ENCODE assay signal across 1 cellular context in genomic region chr7:141737836-141738591, GRCh38.
TF ChIP-seq lines count a peak whose summit lies in the region.

SSBP1 (plus strand) TSS chr7:141738358; CDS start chr7:141739167, 809 bp downstream.

TF ChIP-seq in GM12878, 131 proteins besides CTCF, POLR2A, EP300 and RAD21 (continued from another document and continues in another):
- TF ChIP-seq SREBF1 (IDR thresholded peaks at IDR 0.05; ENCODE audit: low read length) = peak; percentile 82
- 0 out of 2 replicates have a peak, but pooled peaks have one; percentile 70 for TF ChIP-seq POLR2AphosphoS2 (IDR thresholded peaks at IDR 0.05; ENCODE audit: low read depth, low read length)
- no peak for TF ChIP-seq TCF3 (IDR thresholded peaks at IDR 0.05; ENCODE audit: borderline replicate concordance, insufficient read depth, low read depth, low read length)
- no peak for TF ChIP-seq SUPT20H (IDR thresholded peaks at IDR 0.05; ENCODE audit: borderline replicate concordance, control insufficient read depth, low read depth, low read length)
- no peak for TF ChIP-seq RFX5 (IDR thresholded peaks at IDR 0.05; ENCODE audit: low read depth, low read length)
- TF ChIP-seq ATF3 (IDR thresholded peaks at IDR 0.05; ENCODE audit: borderline replicate concordance, extremely low read depth, low read depth, low read length) = no peak
- peak; percentile 88; the same call in 1 of the 2 replicates for TF ChIP-seq STAT1 (conservative IDR thresholded peaks at IDR 0.05)
- TF ChIP-seq GATAD2B (conservative IDR thresholded peaks at IDR 0.05; ENCODE audit: low read depth) = peak; percentile 63
- TF ChIP-seq MXI1 (IDR thresholded peaks at IDR 0.05; ENCODE audit: low read depth, low read length) = peak; percentile 89
- peak; percentile 98 for TF ChIP-seq NBN (IDR thresholded peaks at IDR 0.05)
- no peak for TF ChIP-seq USF1 (IDR thresholded peaks at IDR 0.05; ENCODE audit: borderline replicate concordance, extremely low read length, insufficient read depth, low read depth, low read length)
- peak; percentile 66 for TF ChIP-seq MEF2B (IDR thresholded peaks at IDR 0.05; ENCODE audit: partially characterized antibody, poor library complexity, severe bottlenecking)
- TF ChIP-seq WRNIP1 (IDR thresholded peaks at IDR 0.05; ENCODE audit: borderline replicate concordance, low read depth, low read length) = no peak
- TF ChIP-seq SMAD1 (IDR thresholded peaks at IDR 0.05; ENCODE audit: low read depth, partially characterized antibody) = no peak
- TF ChIP-seq IRF4 (IDR thresholded peaks at IDR 0.05; ENCODE audit: low read depth, low read length) = peak; percentile 98
- peak in 1 of 2 experiments; percentile 92; a peak in 3 of 4 replicates for TF ChIP-seq SRF (IDR thresholded peaks at IDR 0.05; ENCODE audit: low read depth in 2 of 2, low read length in 2 of 2)
- peak; percentile 69; the same call in 1 of the 2 replicates for TF ChIP-seq MYB (IDR thresholded peaks at IDR 0.05; ENCODE audit: borderline replicate concordance, low read depth, low read length)
- no peak for TF ChIP-seq SUZ12 (IDR thresholded peaks at IDR 0.05; ENCODE audit: unreplicated experiment)
- TF ChIP-seq FOXK2 (IDR thresholded peaks at IDR 0.05) = peak; percentile 91
- TF ChIP-seq HCFC1 (IDR thresholded peaks at IDR 0.05; ENCODE audit: low read length) = peak; percentile 96
- TF ChIP-seq ETV6 (conservative IDR thresholded peaks at IDR 0.05 in 1 of 2, IDR thresholded peaks at IDR 0.05 in 1 of 2; ENCODE audit: borderline replicate concordance in 1 of 2, low read depth in 1 of 2) = peak in 1 of 2 experiments; percentile 89; a peak in 2 of 4 replicates
- no peak for TF ChIP-seq FOS (IDR thresholded peaks at IDR 0.05; ENCODE audit: borderline replicate concordance, extremely low read depth, insufficient read length)
- TF ChIP-seq BRCA1 (IDR thresholded peaks at IDR 0.05; ENCODE audit: low read depth, low read length) = no peak
- TF ChIP-seq HDAC6 (IDR thresholded peaks at IDR 0.05; ENCODE audit: unreplicated experiment) = peak; percentile 4
- peak; percentile 81 for TF ChIP-seq LARP7 (IDR thresholded peaks at IDR 0.05)
- peak; percentile 97 for TF ChIP-seq NR2C1 (IDR thresholded peaks at IDR 0.05)
- TF ChIP-seq TCF7 (IDR thresholded peaks at IDR 0.05; ENCODE audit: borderline replicate concordance) = peak; percentile 89
- TF ChIP-seq CUX1 (IDR thresholded peaks at IDR 0.05; ENCODE audit: insufficient replicate concordance, low read depth, low read length) = no peak
- TF ChIP-seq ZZZ3 (IDR thresholded peaks at IDR 0.05; ENCODE audit: control insufficient read depth, insufficient read length, low read depth) = peak; percentile 77
- peak; percentile 81 for TF ChIP-seq RUNX3 (IDR thresholded peaks at IDR 0.05; ENCODE audit: low read length)
- TF ChIP-seq TAF1 (IDR thresholded peaks at IDR 0.05; ENCODE audit: borderline replicate concordance, low read depth, low read length) = peak; percentile 86
- peak; percentile 99 for TF ChIP-seq ZBTB40 (IDR thresholded peaks at IDR 0.05; ENCODE audit: borderline replicate concordance)
- TF ChIP-seq POLR2AphosphoS5 (IDR thresholded peaks at IDR 0.05; ENCODE audit: low read length) = peak; percentile 98
- TF ChIP-seq ZBTB11 (CRISPR knock-in tag; IDR thresholded peaks at IDR 0.05) = peak; percentile 95
- peak; percentile 100 for TF ChIP-seq GABPA (IDR thresholded peaks at IDR 0.05; ENCODE audit: low read depth)
- peak; percentile 58; the same call in 1 of the 2 replicates for TF ChIP-seq CEBPZ (IDR thresholded peaks at IDR 0.05; ENCODE audit: low read depth, low read length)
- peak; percentile 81; the same call in 1 of the 2 replicates for TF ChIP-seq CHD2 (IDR thresholded peaks at IDR 0.05; ENCODE audit: borderline replicate concordance, low read depth, low read length)
- no peak for TF ChIP-seq ZNF274 (IDR thresholded peaks at IDR 0.05; ENCODE audit: insufficient read depth, insufficient read length)
